ENCODE assay signal across 9 cellular contexts in genomic region chr1:61053281-61053711, GRCh38. TPM values are rescaled to one million over a fixed set of nuclear protein-coding genes. Genes with fewer than 3 reads are reported as not detected.
DNase-seq lines count a peak whose midpoint lies in the region; TF ChIP-seq lines count a peak whose summit lies in the region.
"Had no signal": no experiment of that assay in that cellular context is flagged by ENCODE, and none has a peak within 500 bp of the region (broad histone marks: within the 10 kb centered on the region; RNA-seq: fewer than 3 reads in every experiment).

No MANE protein-coding gene starts in this region.

- H3K4me1 ChIP-seq in hepatocyte (ENCODE audit: insufficient read depth), result peaks cover 32% of the 10 kb centered on the region

- peaks cover 52% of the 10 kb centered on the region for H3K4me1 Mint-ChIP-seq in activated CD4-positive, alpha-beta memory T cell treated with anti-CD3 and anti-CD28 coated beads, Interleukin-2, amount 10 ng/mL, durations not matched to agents 7 days and 5 days

- no peak overlapping the region for H3K27ac Mint-ChIP-seq in activated CD4-positive, alpha-beta memory T cell treated with anti-CD3 and anti-CD28 coated beads, Interleukin-2, amount 10 ng/mL, durations not matched to agents 7 days and 5 days

- peak overlapping the region; percentile 48; the same call in 1 of the 2 replicates for H3K4me3 ChIP-seq in GM08714 (ENCODE audit: low read length)
- no peak overlapping the region for H3K4me3 ChIP-seq in hepatocyte
- peak overlapping the region; percentile 39 for H3K4me3 ChIP-seq in retinal pigment epithelial cell (ENCODE audit: low read length)

- peak overlapping the region; percentile 13 for H2AFZ ChIP-seq in hepatocyte

- H3K9me3 Mint-ChIP-seq in activated CD4-positive, alpha-beta memory T cell treated with anti-CD3 and anti-CD28 coated beads, Interleukin-2, amount 10 ng/mL, durations not matched to agents 7 days and 5 days, result no peaks in the 10 kb centered on the region

- no peak for DNase-seq in activated CD4-positive, alpha-beta memory T cell treated with anti-CD3 and anti-CD28 coated beads, Interleukin-2, amount 10 ng/mL, durations not matched to agents 7 days and 5 days
- DNase-seq in hepatocyte (ENCODE audit: low spot score) (no peak), retinal pigment epithelial cell (ENCODE audit: low read depth) (no peak), dermis blood vessel endothelial cell (no peak), NCI-H1417 (lab: John Stamatoyannopoulos, UW) (no peak), HEK293T (ENCODE audit: extremely low spot score) (no peak), GM10266 (ENCODE audit: extremely low spot score) (no peak)
- DNase-seq: PC-3 had no signal

- peak overlapping the region; percentile 78 for H3K4me3 Mint-ChIP-seq in activated CD4-positive, alpha-beta memory T cell treated with anti-CD3 and anti-CD28 coated beads, Interleukin-2, amount 10 ng/mL, durations not matched to agents 7 days and 5 days

- 28% methylated on average over 6 of the region's 6 CpGs for WGBS in hepatocyte (ENCODE audit: low lambda C conversion rate, missing lambda C conversion rate)

- H3K79me2 ChIP-seq in hepatocyte, result no peaks in the 10 kb centered on the region

- no peaks in the 10 kb centered on the region for H3K9me2 ChIP-seq in hepatocyte (replicated peaks; ENCODE audit: insufficient read depth)

- peak overlapping the region; percentile 82 for H3K4me2 ChIP-seq in hepatocyte

- no peaks in the 10 kb centered on the region for H3K9me3 ChIP-seq in hepatocyte (ENCODE audit: low read depth)

- no peaks in the 10 kb centered on the region for H3K36me3 ChIP-seq in hepatocyte (replicated peaks; ENCODE audit: insufficient read depth, low read depth)

- H3K27ac ChIP-seq in hepatocyte, result no peak overlapping the region

- no peak for TF ChIP-seq CTCF in hepatocyte (IDR thresholded peaks at IDR 0.05; ENCODE audit: poor library complexity)
- no peak for TF ChIP-seq CTCF in retinal pigment epithelial cell (conservative IDR thresholded peaks at IDR 0.05; ENCODE audit: low read depth, low read length)
- TF ChIP-seq CTCF in GM10266 (IDR thresholded peaks at IDR 0.05; ENCODE audit: control insufficient read depth, insufficient read depth, low read depth, missing control alignments), result no peak

- POLR2A ChIA-PET in activated CD4-positive, alpha-beta memory T cell treated with anti-CD3 and anti-CD28 coated beads, Interleukin-2, amount 10 ng/mL, durations not matched to agents 7 days and 5 days (lab: Charles Lee), result interaction anchor here (0.8 to 5.5 kb wide), 2 partner anchors 13 to 24 kb away, joined by 3 to 55 read pairs; no protein-coding TSS in a partner anchor
- POLR2A ChIA-PET in HEK293T (lab: Yijun Ruan, JAX), result no interaction called here

- H4K20me1 ChIP-seq in hepatocyte (ENCODE audit: insufficient read depth, poor library complexity, severe bottlenecking), result no peaks in the 10 kb centered on the region

- CTCF ChIA-PET in activated CD4-positive, alpha-beta memory T cell treated with anti-CD3 and anti-CD28 coated beads, Interleukin-2, amount 10 ng/mL, durations not matched to agents 7 days and 5 days (lab: Charles Lee), result interaction anchor here (0.6 kb wide), 1 partner anchor 105 kb away, joined by 3 read pairs; no protein-coding TSS in a partner anchor
- CTCF ChIA-PET in HEK293T (lab: Yijun Ruan, JAX), result no interaction called here

- H3K27me3 ChIP-seq in hepatocyte, result peaks cover 38% of the 10 kb centered on the region

- H3K27me3 Mint-ChIP-seq in activated CD4-positive, alpha-beta memory T cell treated with anti-CD3 and anti-CD28 coated beads, Interleukin-2, amount 10 ng/mL, durations not matched to agents 7 days and 5 days, result peaks cover 63% of the 10 kb centered on the region

- H3K36me3 Mint-ChIP-seq in activated CD4-positive, alpha-beta memory T cell treated with anti-CD3 and anti-CD28 coated beads, Interleukin-2, amount 10 ng/mL, durations not matched to agents 7 days and 5 days (ENCODE audit: low read depth), result no peaks in the 10 kb centered on the region

TF ChIP-seq in HEK293T, 16 proteins besides CTCF, POLR2A, EP300 and RAD21:
- TF ChIP-seq ELF4 (IDR thresholded peaks at IDR 0.05), result no peak
- TF ChIP-seq BHLHE40 (IDR thresholded peaks at IDR 0.05; ENCODE audit: borderline replicate concordance), result no peak
- no peak for TF ChIP-seq TARDBP (IDR thresholded peaks at IDR 0.05)
- TF ChIP-seq LEF1 (IDR thresholded peaks at IDR 0.05; ENCODE audit: borderline replicate concordance), result no peak
- TF ChIP-seq ARNT (IDR thresholded peaks at IDR 0.05), result no peak

RNA-seq across cellular contexts. Expression of gene NFIA, which starts 29.1 kb away (rescaled TPM):
- 1 to 10 TPM; 2.4 to 3.0 TPM for total RNA-seq in activated CD4-positive, alpha-beta memory T cell treated with anti-CD3 and anti-CD28 coated beads, Interleukin-2, amount 10 ng/mL, durations not matched to agents 7 days and 5 days
- total RNA-seq in hepatocyte, result 15.1 and 18.1 TPM in 2 replicates
- polyA plus RNA-seq in hepatocyte, result 12.6 and 18.2 TPM in 2 replicates
- 12.4 and 23.2 TPM in 2 replicates for total RNA-seq in dermis blood vessel endothelial cell
